Comparison of ENCODE assay signal across 9 cellular contexts in genomic region chr11:67400942-67401494, GRCh38. TPM values are rescaled to one million over a fixed set of nuclear protein-coding genes. Genes with fewer than 3 reads are reported as not detected.
A peak's percentile ranks its signal among the peaks of the same experiment; 100 is the strongest.
DNase-seq lines count a peak whose midpoint lies in the region; ATAC-seq and TF ChIP-seq lines count a peak whose summit lies in the region.
"Had no signal": no experiment of that assay in that cellular context is flagged by ENCODE, and none has a peak within 500 bp of the region (broad histone marks: within the 10 kb centered on the region; RNA-seq: fewer than 3 reads in every experiment).

No MANE protein-coding gene starts in this region.

- H3K36me3 Mint-ChIP-seq in nephron progenitor cell (ENCODE audit: low read depth), result peaks cover 8% of the 10 kb centered on the region

- DNase-seq in Right ventricle myocardium superior, result peak; percentile 57
- no peak for DNase-seq in Right ventricle myocardium inferior (ENCODE audit: missing footprints)
- no peak for DNase-seq in LNCaP clone FGC (ENCODE audit: low read depth)
- no peak for DNase-seq in nephron progenitor cell
- DNase-seq in OCI-M1 (lab: John Stamatoyannopoulos, UW), result no peak
- no peak for DNase-seq in central memory CD4-positive, alpha-beta T cell
- no peak for DNase-seq in germinal center (ENCODE audit: low spot score)

- H3K4me3 ChIP-seq in LNCaP clone FGC (ENCODE audit: low read depth, low read length), result peak overlapping the region; percentile 97
- peak overlapping the region; percentile 85 to 87 for H3K4me3 ChIP-seq in duodenal mucosa (ENCODE audit: low read depth in 1 of 2, low read length in 2 of 2)

- intact Hi-C loops in Right ventricle myocardium superior (cut with DNase I), result loop anchor here (2.0 kb wide), 1 partner anchor 68 kb away; the partner anchor contains the start of gene TMEM134
- intact Hi-C loops in Right ventricle myocardium inferior (cut with DNase I), result loop anchor here (1.0 to 5.0 kb wide), 2 partner anchors 66 to 182 kb away; partner anchors contain the start of genes GSTP1 and TMEM134

- peaks cover 25 to 32% of the 10 kb centered on the region in 2 donors for H3K36me3 ChIP-seq in duodenal mucosa (ENCODE audit: control insufficient read depth in 1 of 2, insufficient read depth in 2 of 2, low read length in 2 of 2)

- H3K4me1 Mint-ChIP-seq in nephron progenitor cell, result peaks cover 50% of the 10 kb centered on the region

- H3K9ac ChIP-seq in duodenal mucosa (ENCODE audit: low read depth in 1 of 2, low read length in 2 of 2), result peak overlapping the region; percentile 90 to 91

- H3K4me1 ChIP-seq in duodenal mucosa (ENCODE audit: control insufficient read depth in 1 of 2, insufficient read depth in 2 of 2, low read length in 2 of 2), result peaks cover 14 to 56% of the 10 kb centered on the region in 2 donors

- peak overlapping the region; percentile 85 for H3K4me3 Mint-ChIP-seq in nephron progenitor cell

- H3K27ac Mint-ChIP-seq in nephron progenitor cell, result no peak overlapping the region

- TF ChIP-seq CTCF in LNCaP clone FGC (IDR thresholded peaks at IDR 0.05; ENCODE audit: control insufficient read depth, extremely low read depth, insufficient read depth) (no peak), nephron progenitor cell (IDR thresholded peaks at IDR 0.05) (no peak)

- ATAC-seq in Right ventricle myocardium superior (ENCODE audit: poor library complexity), result no peak
- ATAC-seq in Right ventricle myocardium inferior, result no peak

- no peaks in the 10 kb centered on the region for H3K9me3 Mint-ChIP-seq in nephron progenitor cell

- no peaks in the 10 kb centered on the region for H3K9me3 ChIP-seq in duodenal mucosa (ENCODE audit: control insufficient read depth in 1 of 2, low read length in 2 of 2)

- H3K27me3 Mint-ChIP-seq in nephron progenitor cell (ENCODE audit: low read depth, poor library complexity), result no peaks in the 10 kb centered on the region

- no peaks in the 10 kb centered on the region for H3K27me3 ChIP-seq in duodenal mucosa (ENCODE audit: control insufficient read depth in 1 of 2, insufficient read depth in 2 of 2, low read length in 2 of 2)

- H3K27ac ChIP-seq in duodenal mucosa (ENCODE audit: low read depth, low read length), result peak overlapping the region; percentile 89

RNA-seq across cellular contexts. Expression of gene PPP1CA, which starts 0.6 kb away (rescaled TPM):
- 103 TPM for total RNA-seq in Right ventricle myocardium superior
- 112 TPM for total RNA-seq in Right ventricle myocardium inferior

RNA-seq across cellular contexts. Expression of gene TBC1D10C, which starts 2.9 kb away (rescaled TPM):
- 1.00 TPM for total RNA-seq in Right ventricle myocardium superior
- total RNA-seq in Right ventricle myocardium inferior, result 1.3 TPM
- total RNA-seq: myocyte had no signal

RNA-seq across cellular contexts. Expression of gene RAD9A, which starts 9.2 kb away (rescaled TPM):
- total RNA-seq in Right ventricle myocardium superior (5.7 TPM), Right ventricle myocardium inferior (6.9 TPM)

RNA-seq across cellular contexts. Expression of gene CARNS1, which starts 14.5 kb away (rescaled TPM):
- total RNA-seq in Right ventricle myocardium superior (15.0 TPM), Right ventricle myocardium inferior (14.1 TPM)

RNA-seq across cellular contexts. Expression of gene RPS6KB2, which starts 27.3 kb away (rescaled TPM):
- 24.6 TPM for total RNA-seq in Right ventricle myocardium superior
- total RNA-seq in Right ventricle myocardium inferior, result 27.8 TPM
